1 cellular context compared by ENCODE assay signal in the genomic region with DNA sequence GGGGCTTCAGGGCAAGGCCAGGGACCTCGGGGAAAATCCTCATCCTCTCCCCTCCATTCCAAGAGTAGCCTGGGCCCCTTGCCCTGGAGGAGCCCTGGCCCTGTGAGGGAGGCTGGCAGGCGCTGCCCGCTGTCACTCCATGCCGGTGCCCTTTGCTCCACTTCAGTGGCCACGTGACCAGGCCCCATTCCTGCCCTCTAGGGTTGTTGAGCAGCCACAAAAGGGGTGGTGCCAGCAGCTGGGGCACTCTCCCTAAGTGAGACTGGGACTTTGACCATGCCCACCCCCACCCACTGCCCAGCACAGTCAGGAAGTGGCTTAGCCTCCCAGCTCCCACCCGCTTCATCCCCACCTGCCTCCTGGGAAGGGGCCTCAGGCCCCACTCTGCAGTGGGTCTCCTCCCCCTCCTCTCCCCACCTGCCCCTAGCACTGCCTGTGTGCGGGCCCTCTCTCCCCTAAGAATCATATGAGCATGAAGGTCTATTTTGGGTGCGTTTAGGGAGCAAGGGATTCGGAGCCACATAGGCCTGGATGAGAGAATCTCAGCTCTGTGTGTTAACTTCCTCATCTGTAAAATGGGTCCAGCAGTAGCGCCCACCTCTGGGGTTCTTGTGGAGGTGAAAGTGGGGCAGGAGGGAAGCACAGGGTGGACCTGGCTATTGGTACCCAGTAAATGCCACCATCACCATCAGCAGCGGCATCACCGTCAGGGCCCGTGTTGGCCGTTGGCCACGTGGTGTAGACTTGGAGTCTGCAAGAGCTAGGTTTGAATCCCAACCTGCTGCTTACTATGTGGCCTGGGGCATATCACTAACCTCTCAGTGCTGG.
TF ChIP-seq lines count a peak whose summit lies in the region.

No MANE protein-coding gene starts in this region.

TF ChIP-seq in liver, 16 proteins besides CTCF, POLR2A, EP300 and RAD21 (continued from another document):
- TF ChIP-seq, protein P1, sequence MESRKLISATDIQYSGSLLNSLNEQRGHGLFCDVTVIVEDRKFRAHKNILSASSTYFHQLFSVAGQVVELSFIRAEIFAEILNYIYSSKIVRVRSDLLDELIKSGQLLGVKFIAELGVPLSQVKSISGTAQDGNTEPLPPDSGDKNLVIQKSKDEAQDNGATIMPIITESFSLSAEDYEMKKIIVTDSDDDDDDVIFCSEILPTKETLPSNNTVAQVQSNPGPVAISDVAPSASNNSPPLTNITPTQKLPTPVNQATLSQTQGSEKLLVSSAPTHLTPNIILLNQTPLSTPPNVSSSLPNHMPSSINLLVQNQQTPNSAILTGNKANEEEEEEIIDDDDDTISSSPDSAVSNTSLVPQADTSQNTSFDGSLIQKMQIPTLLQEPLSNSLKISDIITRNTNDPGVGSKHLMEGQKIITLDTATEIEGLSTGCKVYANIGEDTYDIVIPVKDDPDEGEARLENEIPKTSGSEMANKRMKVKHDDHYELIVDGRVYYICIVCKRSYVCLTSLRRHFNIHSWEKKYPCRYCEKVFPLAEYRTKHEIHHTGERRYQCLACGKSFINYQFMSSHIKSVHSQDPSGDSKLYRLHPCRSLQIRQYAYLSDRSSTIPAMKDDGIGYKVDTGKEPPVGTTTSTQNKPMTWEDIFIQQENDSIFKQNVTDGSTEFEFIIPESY (IDR thresholded peaks at IDR 0.05): no peak
- TF ChIP-seq, protein P2, sequence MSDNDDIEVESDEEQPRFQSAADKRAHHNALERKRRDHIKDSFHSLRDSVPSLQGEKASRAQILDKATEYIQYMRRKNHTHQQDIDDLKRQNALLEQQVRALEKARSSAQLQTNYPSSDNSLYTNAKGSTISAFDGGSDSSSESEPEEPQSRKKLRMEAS (IDR thresholded peaks at IDR 0.05): no peak
- TF ChIP-seq HNF4G (IDR thresholded peaks at IDR 0.05) (peak; percentile 80), SP1 (IDR thresholded peaks at IDR 0.05) (peak; percentile 99), HNF4A (conservative IDR thresholded peaks at IDR 0.05) (peak; percentile 90 to 93), JUND (IDR thresholded peaks at IDR 0.05) (no peak), TAF1 (conservative IDR thresholded peaks at IDR 0.05) (no peak)
- TF ChIP-seq, protein P3, sequence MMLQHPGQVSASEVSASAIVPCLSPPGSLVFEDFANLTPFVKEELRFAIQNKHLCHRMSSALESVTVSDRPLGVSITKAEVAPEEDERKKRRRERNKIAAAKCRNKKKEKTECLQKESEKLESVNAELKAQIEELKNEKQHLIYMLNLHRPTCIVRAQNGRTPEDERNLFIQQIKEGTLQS (IDR thresholded peaks at IDR 0.05): no peak
